In genomic region chr19:8030906-8031305, GRCh38 we compare ENCODE assay signal across 2 cellular contexts.
TF ChIP-seq lines count a peak whose summit lies in the region.

No MANE protein-coding gene starts in this region.

TF ChIP-seq in K562, 482 proteins besides CTCF, POLR2A, EP300 and RAD21 (continued from another document):
- TF ChIP-seq CREB5 (CRISPR knock-in tag; IDR thresholded peaks at IDR 0.05) (no peak), NUFIP1 (IDR thresholded peaks at IDR 0.05; ENCODE audit: partially characterized antibody) (no peak)
TF ChIP-seq in K562: peak in this region for 1.

TF ChIP-seq in SK-N-SH treated with all-trans-retinoic acid at 6 μM for 48 hours, 23 proteins besides CTCF, POLR2A, EP300 and RAD21 (continued from another document):
- TF ChIP-seq CSRNP3 (CRISPR knock-in tag; IDR thresholded peaks at IDR 0.05) (no peak), CSDC2 (CRISPR knock-in tag; IDR thresholded peaks at IDR 0.05) (no peak), ARNTL (CRISPR knock-in tag; IDR thresholded peaks at IDR 0.05; ENCODE audit: borderline replicate concordance, low read depth) (no peak), SNAI2 (CRISPR knock-in tag; IDR thresholded peaks at IDR 0.05) (no peak), OSR1 (CRISPR knock-in tag; IDR thresholded peaks at IDR 0.05) (no peak), TOX (CRISPR knock-in tag; IDR thresholded peaks at IDR 0.05; ENCODE audit: borderline replicate concordance) (no peak), ZFP30 (CRISPR knock-in tag; IDR thresholded peaks at IDR 0.05) (no peak)
